ENCODE assay signal across 34 cellular contexts in genomic region chr6:114934079-114934478, GRCh38.
"Had no signal": no experiment of that assay in that cellular context is flagged by ENCODE, and none has a peak within 500 bp of the region (broad histone marks: within the 10 kb centered on the region; RNA-seq: fewer than 3 reads in every experiment).

No MANE protein-coding gene starts in this region.

- H3K4me3 ChIP-seq: adrenal gland, body of pancreas, breast epithelium had no signal

- H3K36me3 ChIP-seq: adrenal gland, brain microvascular endothelial cell, breast epithelium had no signal

- H3K27me3 ChIP-seq: adrenal gland, body of pancreas, brain microvascular endothelial cell, breast epithelium had no signal

- FAIRE-seq: astrocyte, TTC549 had no signal

- H3K27ac ChIP-seq: adrenal gland, body of pancreas, brain microvascular endothelial cell, breast epithelium, VCaP had no signal

- DNase-seq: activated B cell treated with CpG ODN at 0.5 μM for 24 hours; activated CD4-positive, alpha-beta memory T cell treated with anti-CD3 and anti-CD28 coated beads for 36 hours; activated CD4-positive, alpha-beta T cell treated with anti-CD3 and anti-CD28 coated beads for 4 hours; activated CD4-positive, alpha-beta T cell treated with anti-CD3 and anti-CD28 coated beads, Interleukin-2, amount 10 ng/mL, durations not matched to agents 24 days and 14 days; activated CD4-positive, alpha-beta T cell treated with anti-CD3 and anti-CD28 coated beads, Interleukin-2, amount 50 U/mL, for 1 hour; activated CD4-positive, alpha-beta T cell treated with anti-CD3 and anti-CD28 coated beads, Interleukin-2, amount 50 U/mL, for 4 hours; activated CD4-positive, CD25-positive, alpha-beta regulatory T cell treated with anti-CD3 and anti-CD28 coated beads, Interleukin-2, amount 50 U/mL, for 72 hours; activated CD8-positive, alpha-beta memory T cell treated with anti-CD3 and anti-CD28 coated beads, Interleukin-2, amount 50 U/mL, for 4 hours; activated CD8-positive, alpha-beta T cell treated with anti-CD3 and anti-CD28 coated beads for 36 hours; activated effector memory CD4-positive, alpha-beta T cell treated with anti-CD3 and anti-CD28 coated beads, Interleukin-2, amount 50 U/mL, for 16 hours; activated gamma-delta T cell treated with Interleukin-2 at 50 U/mL for 16 hours; activated naive CD4-positive, alpha-beta T cell; activated naive CD4-positive, alpha-beta T cell treated with anti-CD3 and anti-CD28 coated beads for 36 hours; activated naive CD4-positive, alpha-beta T cell treated with anti-CD3 and anti-CD28 coated beads, Interleukin-2, amount 50 U/mL, for 16 hours; activated naive CD8-positive, alpha-beta T cell treated with anti-CD3 and anti-CD28 coated beads for 36 hours; activated T-cell treated with anti-CD3 and anti-CD28 coated beads for 4 hours; activated T-cell treated with anti-CD3 and anti-CD28 coated beads, Interleukin-2, amount 50 U/mL, for 1 hour; activated T-cell treated with anti-CD3 and anti-CD28 coated beads, Interleukin-2, amount 50 U/mL, for 4 hours; activated T-cell treated with anti-CD3 and anti-CD28 coated beads, Interleukin-2, amount 50 U/mL, for 72 hours; adrenal gland; amniotic stem cell; body of pancreas; brain microvascular endothelial cell; central memory CD4-positive, alpha-beta T cell; SW 1271; T-helper 1 cell; T-helper 2 cell; T-helper 9 cell had no signal

- H3K9me3 ChIP-seq: adrenal gland, body of pancreas had no signal

- H3K4me1 ChIP-seq: adrenal gland, body of pancreas, breast epithelium had no signal

- ATAC-seq: activated CD8-positive, alpha-beta T cell treated with anti-CD3 and anti-CD28 coated beads for 36 hours; activated naive CD4-positive, alpha-beta T cell treated with anti-CD3 and anti-CD28 coated beads, Interleukin-2, amount 50 U/mL, for 72 hours; activated T-cell treated with anti-CD3 and anti-CD28 coated beads, Interleukin-2, amount 50 U/mL, for 4 hours; activated T-cell treated with anti-CD3 and anti-CD28 coated beads, Interleukin-2, amount 50 U/mL, for 72 hours; activated T-helper 17 cell treated with anti-CD3 and anti-CD28 coated beads, Interleukin-2, amount 50 U/mL, for 72 hours; body of pancreas had no signal
